Comparison of ENCODE assay signal across 24 cellular contexts in genomic region chr12:96824074-96824837, GRCh38.
DNase-seq lines count a peak whose midpoint lies in the region; ATAC-seq lines count a peak whose summit lies in the region.
"Had no signal": no experiment of that assay in that cellular context is flagged by ENCODE, and none has a peak within 500 bp of the region (broad histone marks: within the 10 kb centered on the region; RNA-seq: fewer than 3 reads in every experiment).

No MANE protein-coding gene starts in this region.

- H3K27me3 Mint-ChIP-seq in activated CD4-positive, alpha-beta T cell treated with anti-CD3 and anti-CD28 coated beads, Interleukin-2, amount 10 ng/mL, durations not matched to agents 24 days and 14 days, result peaks cover 5% of the 10 kb centered on the region
- peaks cover 3% of the 10 kb centered on the region for H3K27me3 Mint-ChIP-seq in activated naive CD8-positive, alpha-beta T cell treated with anti-CD3 and anti-CD28 coated beads, Interleukin-2, amount 10 ng/mL, durations not matched to agents 7 days and 5 days
- peaks cover 6% of the 10 kb centered on the region for H3K27me3 Mint-ChIP-seq in activated naive CD8-positive, alpha-beta T cell treated with anti-CD3 and anti-CD28 coated beads for 36 hours
- H3K27me3 Mint-ChIP-seq in activated T-helper 17 cell treated with anti-CD3 and anti-CD28 coated beads, Interleukin-2, amount 50 U/mL, for 72 hours, result peaks cover 8% of the 10 kb centered on the region
- H3K27me3 Mint-ChIP-seq: IgD-negative memory B cell had no signal

- H3K36me3 Mint-ChIP-seq in activated CD4-positive, alpha-beta T cell treated with anti-CD3 and anti-CD28 coated beads, Interleukin-2, amount 10 ng/mL, durations not matched to agents 24 days and 14 days (ENCODE audit: low read depth), result no peaks in the 10 kb centered on the region
- no peaks in the 10 kb centered on the region for H3K36me3 Mint-ChIP-seq in activated naive CD8-positive, alpha-beta T cell treated with anti-CD3 and anti-CD28 coated beads, Interleukin-2, amount 10 ng/mL, durations not matched to agents 7 days and 5 days
- H3K36me3 Mint-ChIP-seq in activated naive CD8-positive, alpha-beta T cell treated with anti-CD3 and anti-CD28 coated beads for 36 hours, result no peaks in the 10 kb centered on the region
- H3K36me3 Mint-ChIP-seq in activated T-helper 17 cell treated with anti-CD3 and anti-CD28 coated beads, Interleukin-2, amount 50 U/mL, for 72 hours (ENCODE audit: low read depth), result no peaks in the 10 kb centered on the region
- H3K36me3 Mint-ChIP-seq: CD14-positive monocyte, IgD-negative memory B cell had no signal

- ATAC-seq in activated naive CD8-positive, alpha-beta T cell treated with anti-CD3 and anti-CD28 coated beads, Interleukin-2, amount 10 ng/mL, durations not matched to agents 7 days and 5 days (ENCODE audit: low read depth), result peak; percentile 46
- ATAC-seq in activated T-helper 17 cell treated with anti-CD3 and anti-CD28 coated beads, Interleukin-2, amount 50 U/mL, for 72 hours (replicated peaks), result peak; percentile 54
- ATAC-seq in stimulated activated naive CD8-positive, alpha-beta T cell treated with anti-CD3 and anti-CD28 coated beads, Interleukin-15, Interleukin-2, amounts not matched to agents 100 U/mL and 50 U/mL, for 24 hours, result peak; percentile 46
- ATAC-seq: GM23338, Right ventricle myocardium inferior had no signal

- H3K9me3 Mint-ChIP-seq in activated CD4-positive, alpha-beta T cell treated with anti-CD3 and anti-CD28 coated beads, Interleukin-2, amount 10 ng/mL, durations not matched to agents 24 days and 14 days, result no peaks in the 10 kb centered on the region
- H3K9me3 Mint-ChIP-seq in activated naive CD8-positive, alpha-beta T cell treated with anti-CD3 and anti-CD28 coated beads, Interleukin-2, amount 10 ng/mL, durations not matched to agents 7 days and 5 days, result no peaks in the 10 kb centered on the region
- peaks cover 5% of the 10 kb centered on the region for H3K9me3 Mint-ChIP-seq in activated naive CD8-positive, alpha-beta T cell treated with anti-CD3 and anti-CD28 coated beads for 36 hours
- H3K9me3 Mint-ChIP-seq in activated T-helper 17 cell treated with anti-CD3 and anti-CD28 coated beads, Interleukin-2, amount 50 U/mL, for 72 hours, result no peaks in the 10 kb centered on the region

- POLR2A ChIA-PET in activated naive CD8-positive, alpha-beta T cell treated with anti-CD3 and anti-CD28 coated beads, Interleukin-2, amount 10 ng/mL, durations not matched to agents 7 days and 5 days (lab: Charles Lee), result no interaction called here

- intact Hi-C loops in activated CD4-positive, alpha-beta T cell treated with anti-CD3 and anti-CD28 coated beads, Interleukin-2, amount 10 ng/mL, durations not matched to agents 24 days and 14 days (cut with micrococcal nuclease), result loop anchor here (5.0 kb wide), 2 partner anchors 163 to 247 kb away; no protein-coding TSS in a partner anchor

- H3K4me1 Mint-ChIP-seq in activated CD4-positive, alpha-beta T cell treated with anti-CD3 and anti-CD28 coated beads, Interleukin-2, amount 10 ng/mL, durations not matched to agents 24 days and 14 days, result no peaks in the 10 kb centered on the region
- no peaks in the 10 kb centered on the region for H3K4me1 Mint-ChIP-seq in activated naive CD8-positive, alpha-beta T cell treated with anti-CD3 and anti-CD28 coated beads, Interleukin-2, amount 10 ng/mL, durations not matched to agents 7 days and 5 days
- H3K4me1 Mint-ChIP-seq in activated naive CD8-positive, alpha-beta T cell treated with anti-CD3 and anti-CD28 coated beads for 36 hours, result no peaks in the 10 kb centered on the region
- no peaks in the 10 kb centered on the region for H3K4me1 Mint-ChIP-seq in activated T-helper 17 cell treated with anti-CD3 and anti-CD28 coated beads, Interleukin-2, amount 50 U/mL, for 72 hours
- H3K4me1 Mint-ChIP-seq: CD14-positive monocyte, GM23338, IgD-negative memory B cell had no signal

- DNase-seq in activated CD4-positive, alpha-beta T cell treated with anti-CD3 and anti-CD28 coated beads, Interleukin-2, amount 10 ng/mL, durations not matched to agents 24 days and 14 days, result peak; percentile 60
- no peak for DNase-seq in activated CD4-positive, alpha-beta T cell treated with anti-CD3 and anti-CD28 coated beads for 48 hours
- no peak for DNase-seq in activated naive CD8-positive, alpha-beta T cell treated with anti-CD3 and anti-CD28 coated beads, Interleukin-2, amount 10 ng/mL, durations not matched to agents 7 days and 5 days
- no peak for DNase-seq in activated naive CD8-positive, alpha-beta T cell treated with anti-CD3 and anti-CD28 coated beads for 36 hours
- DNase-seq in stimulated activated naive CD8-positive, alpha-beta T cell treated with anti-CD3 and anti-CD28 coated beads, Interleukin-15, Interleukin-2, amounts not matched to agents 100 U/mL and 50 U/mL, for 24 hours, result no peak
- DNase-seq in HCEC 1CT, result no peak
- DNase-seq in T-helper 9 cell, result no peak
- DNase-seq: 8988T, BE2C, Calu3, NCI-H1048, NCI-H1417, NCI-H1694, NCI-H2029 treated with DMSO at 0.1 percent for 48 hours, NCI-H446 treated with DMSO at 0.1 percent for 48 hours, NCI-H526, NCI-H82, PC-9, SJCRH30 had no signal

- no peak overlapping the region for H3K27ac Mint-ChIP-seq in activated CD4-positive, alpha-beta T cell treated with anti-CD3 and anti-CD28 coated beads, Interleukin-2, amount 10 ng/mL, durations not matched to agents 24 days and 14 days
- no peak overlapping the region for H3K27ac Mint-ChIP-seq in activated naive CD8-positive, alpha-beta T cell treated with anti-CD3 and anti-CD28 coated beads, Interleukin-2, amount 10 ng/mL, durations not matched to agents 7 days and 5 days
- no peak overlapping the region for H3K27ac Mint-ChIP-seq in activated naive CD8-positive, alpha-beta T cell treated with anti-CD3 and anti-CD28 coated beads for 36 hours
- H3K27ac Mint-ChIP-seq in activated T-helper 17 cell treated with anti-CD3 and anti-CD28 coated beads, Interleukin-2, amount 50 U/mL, for 72 hours, result no peak overlapping the region
- H3K27ac Mint-ChIP-seq: CD14-positive monocyte, GM23338, IgD-negative memory B cell had no signal

- no peak overlapping the region for H3K4me3 Mint-ChIP-seq in activated CD4-positive, alpha-beta T cell treated with anti-CD3 and anti-CD28 coated beads, Interleukin-2, amount 10 ng/mL, durations not matched to agents 24 days and 14 days
- H3K4me3 Mint-ChIP-seq in activated naive CD8-positive, alpha-beta T cell treated with anti-CD3 and anti-CD28 coated beads, Interleukin-2, amount 10 ng/mL, durations not matched to agents 7 days and 5 days, result no peak overlapping the region
- no peak overlapping the region for H3K4me3 Mint-ChIP-seq in activated naive CD8-positive, alpha-beta T cell treated with anti-CD3 and anti-CD28 coated beads for 36 hours
- no peak overlapping the region for H3K4me3 Mint-ChIP-seq in activated T-helper 17 cell treated with anti-CD3 and anti-CD28 coated beads, Interleukin-2, amount 50 U/mL, for 72 hours
- H3K4me3 Mint-ChIP-seq: CD14-positive monocyte, GM23338, IgD-negative memory B cell had no signal
